ENCODE assay signal across 8 cellular contexts in the genomic region with DNA sequence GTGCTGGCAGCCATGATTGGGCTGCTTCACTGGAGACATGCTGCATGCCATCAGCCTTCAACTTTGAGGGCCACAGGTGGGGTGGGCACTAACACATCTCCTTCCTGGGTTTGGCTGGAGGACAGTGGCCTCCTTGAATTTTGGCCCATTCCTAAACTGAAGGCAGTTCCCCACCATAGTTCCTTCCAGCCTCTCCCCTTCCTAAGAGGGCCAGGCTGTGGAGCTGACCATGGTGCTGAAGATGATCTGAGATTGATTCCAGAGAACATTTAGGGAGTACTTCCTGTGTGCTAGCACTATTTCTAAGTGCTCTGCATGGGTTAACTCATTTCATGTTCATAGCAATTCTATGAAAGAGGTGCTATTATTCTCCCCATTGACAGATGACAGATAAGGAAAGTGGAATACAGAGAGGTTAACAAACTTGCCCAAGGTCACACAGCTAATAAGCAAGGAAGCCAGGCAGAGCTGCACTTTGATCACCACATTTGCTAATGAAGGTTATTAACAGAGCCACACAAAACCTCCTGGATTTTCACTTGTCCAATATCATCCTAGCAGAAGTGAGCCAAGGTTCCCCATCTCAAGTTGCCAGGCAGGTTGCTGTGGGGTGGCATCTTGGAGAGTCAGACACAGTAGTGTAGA.
DNase-seq lines count a peak whose midpoint lies in the region; ATAC-seq lines count a peak whose summit lies in the region.

No MANE protein-coding gene starts in this region.

- in situ Hi-C loops in Caki2 (cut with HindIII; ENCODE audit: low pct_unique_long_range_greater_than_20kb, low sequenced_read_pairs): no loop called here

- ATAC-seq in GM21423 (IDR thresholded peaks at IDR 0.05; ENCODE audit: unreplicated experiment): no peak

- no peak overlapping the region for H3K4me3 Mint-ChIP-seq in activated T-helper 1 cell treated with anti-CD3 and anti-CD28 coated beads, Interleukin-12 subunit alpha, Interleukin-12 subunit beta, Interleukin-2, Interleukin-4 antibody, amounts not matched to agents 30 ng/mL and 10 ng/mL and 1 ng/mL, durations not matched to agents 14 hours and 24 hours and 36 hours
- H3K4me3 Mint-ChIP-seq in immature natural killer cell: no peak overlapping the region

- no peaks in the 10 kb centered on the region for H3K36me3 Mint-ChIP-seq in activated T-helper 1 cell treated with anti-CD3 and anti-CD28 coated beads, Interleukin-12 subunit alpha, Interleukin-12 subunit beta, Interleukin-2, Interleukin-4 antibody, amounts not matched to agents 30 ng/mL and 10 ng/mL and 1 ng/mL, durations not matched to agents 14 hours and 24 hours and 36 hours (ENCODE audit: low read depth)
- no peaks in the 10 kb centered on the region for H3K36me3 Mint-ChIP-seq in immature natural killer cell

- H3K9me3 Mint-ChIP-seq in activated T-helper 1 cell treated with anti-CD3 and anti-CD28 coated beads, Interleukin-12 subunit alpha, Interleukin-12 subunit beta, Interleukin-2, Interleukin-4 antibody, amounts not matched to agents 30 ng/mL and 10 ng/mL and 1 ng/mL, durations not matched to agents 14 hours and 24 hours and 36 hours: no peaks in the 10 kb centered on the region
- no peaks in the 10 kb centered on the region for H3K9me3 Mint-ChIP-seq in immature natural killer cell

- intact Hi-C loops in activated T-helper 1 cell treated with anti-CD3 and anti-CD28 coated beads, Interleukin-12 subunit alpha, Interleukin-12 subunit beta, Interleukin-2, Interleukin-4 antibody, amounts not matched to agents 30 ng/mL and 10 ng/mL and 1 ng/mL, durations not matched to agents 14 hours and 24 hours and 36 hours (cut with micrococcal nuclease): no loop called here

- H3K27me3 Mint-ChIP-seq in activated T-helper 1 cell treated with anti-CD3 and anti-CD28 coated beads, Interleukin-12 subunit alpha, Interleukin-12 subunit beta, Interleukin-2, Interleukin-4 antibody, amounts not matched to agents 30 ng/mL and 10 ng/mL and 1 ng/mL, durations not matched to agents 14 hours and 24 hours and 36 hours (ENCODE audit: insufficient read depth): no peaks in the 10 kb centered on the region
- peaks cover 0 to 1% (median 0%) of the 10 kb centered on the region in 3 donors for H3K27me3 Mint-ChIP-seq in immature natural killer cell (ENCODE audit: low read depth in 3 of 3)

- H3K4me1 Mint-ChIP-seq in activated T-helper 1 cell treated with anti-CD3 and anti-CD28 coated beads, Interleukin-12 subunit alpha, Interleukin-12 subunit beta, Interleukin-2, Interleukin-4 antibody, amounts not matched to agents 30 ng/mL and 10 ng/mL and 1 ng/mL, durations not matched to agents 14 hours and 24 hours and 36 hours (ENCODE audit: low read depth): no peaks in the 10 kb centered on the region
- no peaks in the 10 kb centered on the region for H3K4me1 Mint-ChIP-seq in immature natural killer cell

- H3K27ac Mint-ChIP-seq in activated T-helper 1 cell treated with anti-CD3 and anti-CD28 coated beads, Interleukin-12 subunit alpha, Interleukin-12 subunit beta, Interleukin-2, Interleukin-4 antibody, amounts not matched to agents 30 ng/mL and 10 ng/mL and 1 ng/mL, durations not matched to agents 14 hours and 24 hours and 36 hours: no peak overlapping the region
- no peak overlapping the region for H3K27ac Mint-ChIP-seq in immature natural killer cell

- DNase-seq in Caki2 (ENCODE audit: low read depth) (peak; percentile 29), HUDEP-2 (lab: John Stamatoyannopoulos, UW; ENCODE audit: unreplicated experiment in 76 of 76) (peak in 39 of 76 experiments; percentile 1 to 47 (median 13)), immature natural killer cell (peak in 2 of 3 donors; percentile 9 to 11), NCI-H1694 (lab: John Stamatoyannopoulos, UW) (no peak), NCI-H510A treated with DMSO at 0.1 percent for 48 hours (lab: John Stamatoyannopoulos, UW) (no peak)
- DNase-seq in activated T-helper 1 cell treated with anti-CD3 and anti-CD28 coated beads, Interleukin-12 subunit alpha, Interleukin-12 subunit beta, Interleukin-2, Interleukin-4 antibody, amounts not matched to agents 30 ng/mL and 10 ng/mL and 1 ng/mL, durations not matched to agents 14 hours and 24 hours and 36 hours (ENCODE audit: low spot score): peak; percentile 6
- no peak for DNase-seq in effector CD4-positive, alpha-beta T cell

Comparison
In these comparisons a context has a peak if more than half of its experiments do, and no peak if none do; other contexts are left out.
1. DNase-seq: peak in Caki2 (single experiment), HUDEP-2 (39 of 76), activated T-helper 1 cell treated with anti-CD3 and anti-CD28 coated beads, Interleukin-12 subunit alpha, Interleukin-12 subunit beta, Interleukin-2, Interleukin-4 antibody, amounts not matched to agents 30 ng/mL and 10 ng/mL and 1 ng/mL, durations not matched to agents 14 hours and 24 hours and 36 hours (single experiment) and immature natural killer cell (2 of 3); none in NCI-H1694 (single experiment), effector CD4-positive, alpha-beta T cell (single experiment) and NCI-H510A treated with DMSO at 0.1 percent for 48 hours (single experiment).